25 cellular contexts compared by ENCODE assay signal in genomic region chr2:226208726-226209125, GRCh38.
DNase-seq lines count a peak whose midpoint lies in the region; ATAC-seq, FAIRE-seq and TF ChIP-seq lines count a peak whose summit lies in the region.
"Had no signal": no experiment of that assay in that cellular context is flagged by ENCODE, and none has a peak within 500 bp of the region (broad histone marks: within the 10 kb centered on the region; RNA-seq: fewer than 3 reads in every experiment).

No MANE protein-coding gene starts in this region.

- dilution Hi-C loops in keratinocyte (cut with MboI; ENCODE audit: extremely low pct_ligation_motif_present, low sequenced_read_pairs) = no loop called here

- TF ChIP-seq CTCF in AG10803 (conservative IDR thresholded peaks at IDR 0.05; ENCODE audit: low read length) (no peak), cardiac fibroblast (IDR thresholded peaks at IDR 0.05; ENCODE audit: low read depth, low read length) (no peak), keratinocyte (optimal IDR thresholded peaks at IDR 0.05 in 1 of 3, IDR thresholded peaks at IDR 0.05 in 1 of 3, conservative IDR thresholded peaks at IDR 0.05 in 1 of 3; ENCODE audit: extremely low read depth in 1 of 3, insufficient read depth in 2 of 3, low read length in 3 of 3) (no peak), uterus (IDR thresholded peaks at IDR 0.05) (no peak)

- no peak overlapping the region for H3K4me2 ChIP-seq in keratinocyte (ENCODE audit: control insufficient read depth, extremely low read depth, insufficient read depth, low read depth, low read length)
- H3K4me2 ChIP-seq: A549 had no signal

- H3K4me1 ChIP-seq in keratinocyte (ENCODE audit: control insufficient read depth, extremely low read depth, insufficient read depth, low read length) = peaks cover 18% of the 10 kb centered on the region
- no peaks in the 10 kb centered on the region for H3K4me1 ChIP-seq in uterus

- H3K36me3 ChIP-seq in keratinocyte (ENCODE audit: control insufficient read depth in 2 of 2, extremely low read depth in 1 of 2, insufficient read depth in 2 of 2, low read length in 2 of 2) = no peaks in the 10 kb centered on the region
- no peaks in the 10 kb centered on the region for H3K36me3 ChIP-seq in uterus
- H3K36me3 ChIP-seq: left ventricle myocardium inferior had no signal

- no peak overlapping the region for H3K4me3 ChIP-seq in AG10803 (ENCODE audit: low read length)
- H3K4me3 ChIP-seq in cardiac fibroblast (replicated peaks in 1 of 2; ENCODE audit: low read depth in 2 of 2, low read length in 2 of 2) = no peak overlapping the region
- H3K4me3 ChIP-seq in keratinocyte (ENCODE audit: control insufficient read depth in 2 of 3, extremely low read depth in 1 of 3, insufficient read depth in 2 of 3, low read depth in 1 of 3, low read length in 3 of 3) = no peak overlapping the region
- no peak overlapping the region for H3K4me3 ChIP-seq in uterus
- H3K4me3 ChIP-seq: A549, left ventricle myocardium inferior had no signal

- TF ChIP-seq POLR2A in uterus (IDR thresholded peaks at IDR 0.05) = no peak

- H2AFZ ChIP-seq in keratinocyte (ENCODE audit: control insufficient read depth, low read length) = peak overlapping the region; percentile 15

- H3K79me2 ChIP-seq in keratinocyte (ENCODE audit: control insufficient read depth, insufficient read depth, low read length) = no peaks in the 10 kb centered on the region

- no peaks in the 10 kb centered on the region for H3K9me1 ChIP-seq in keratinocyte (ENCODE audit: control insufficient read depth, extremely low read depth, insufficient read depth, low read length)

- no peak for FAIRE-seq in keratinocyte (lab: Jason Lieb, UNC)
- FAIRE-seq: A549, GM19239 had no signal

- no peak overlapping the region for H3K9ac ChIP-seq in keratinocyte (ENCODE audit: control insufficient read depth, extremely low read depth, insufficient read depth, low read length)

- no peak for ATAC-seq in HG02798 (IDR thresholded peaks at IDR 0.05; ENCODE audit: poor library complexity, unreplicated experiment)
- ATAC-seq: A549; natural killer cell treated with Interleukin-12 subunit alpha and Interleukin-12 subunit beta and Interleukin-15 and Interleukin-18, amount 100 ng/mL, for 72 hours; sciatic nerve had no signal

- DNase-seq in AG10803 (ENCODE audit: low read depth) (peak; percentile 28), NCI-H226 (peak; percentile 29), cardiac fibroblast (ENCODE audit: low read depth in 2 of 2) (peak; percentile 67 to 72), keratinocyte (ENCODE audit: low read depth, low spot score) (no peak), islet precursor cell (no peak), uterus (no peak)
- DNase-seq in stimulated activated CD8-positive, alpha-beta memory T cell treated with anti-CD3 and anti-CD28 coated beads, Interleukin-4, amount 100 ng/mL, for 48 hours = no peak
- DNase-seq: activated CD4-positive, alpha-beta memory T cell treated with anti-CD3 and anti-CD28 coated beads for 36 hours; activated CD4-positive, CD25-positive, alpha-beta regulatory T cell; activated naive CD4-positive, alpha-beta T cell; activated T-cell treated with anti-CD3 and anti-CD28 coated beads for 4 hours; amniotic stem cell; C1 segment of cervical spinal cord; Calu3; left ventricle myocardium inferior; NCI-H69; posterior cingulate gyrus; substantia nigra; T-helper 9 cell had no signal

- no peaks in the 10 kb centered on the region for H4K20me1 ChIP-seq in keratinocyte (ENCODE audit: control insufficient read depth, extremely low read depth, insufficient read depth, low read length)

- H3K27ac ChIP-seq in keratinocyte (ENCODE audit: control insufficient read depth, insufficient read depth, low read length) = no peak overlapping the region
- no peak overlapping the region for H3K27ac ChIP-seq in uterus
- H3K27ac ChIP-seq: A549, left ventricle myocardium inferior, RWPE1 had no signal

- no peaks in the 10 kb centered on the region for H3K27me3 ChIP-seq in keratinocyte (ENCODE audit: control insufficient read depth, extremely low read depth, insufficient read depth, low read length)
- no peaks in the 10 kb centered on the region for H3K27me3 ChIP-seq in uterus

- no peaks in the 10 kb centered on the region for H3K9me3 ChIP-seq in keratinocyte (ENCODE audit: control insufficient read depth, low read depth, low read length)
- H3K9me3 ChIP-seq in uterus = no peaks in the 10 kb centered on the region
- H3K9me3 ChIP-seq: A549, left ventricle myocardium inferior had no signal

- intact Hi-C loops in uterus (cut with DNase I; ENCODE audit: low total_unique reads) = no loop called here

Comparison
In these comparisons a context has a peak if more than half of its experiments do, and no peak if none do; other contexts are left out.
1. DNase-seq: peak in AG10803 (single experiment), NCI-H226 (single experiment) and cardiac fibroblast (2 of 2); none in keratinocyte (single experiment), stimulated activated CD8-positive, alpha-beta memory T cell treated with anti-CD3 and anti-CD28 coated beads, Interleukin-4, amount 100 ng/mL, for 48 hours (single experiment), islet precursor cell (single experiment) and uterus (0 of 2).